In the genomic region with DNA sequence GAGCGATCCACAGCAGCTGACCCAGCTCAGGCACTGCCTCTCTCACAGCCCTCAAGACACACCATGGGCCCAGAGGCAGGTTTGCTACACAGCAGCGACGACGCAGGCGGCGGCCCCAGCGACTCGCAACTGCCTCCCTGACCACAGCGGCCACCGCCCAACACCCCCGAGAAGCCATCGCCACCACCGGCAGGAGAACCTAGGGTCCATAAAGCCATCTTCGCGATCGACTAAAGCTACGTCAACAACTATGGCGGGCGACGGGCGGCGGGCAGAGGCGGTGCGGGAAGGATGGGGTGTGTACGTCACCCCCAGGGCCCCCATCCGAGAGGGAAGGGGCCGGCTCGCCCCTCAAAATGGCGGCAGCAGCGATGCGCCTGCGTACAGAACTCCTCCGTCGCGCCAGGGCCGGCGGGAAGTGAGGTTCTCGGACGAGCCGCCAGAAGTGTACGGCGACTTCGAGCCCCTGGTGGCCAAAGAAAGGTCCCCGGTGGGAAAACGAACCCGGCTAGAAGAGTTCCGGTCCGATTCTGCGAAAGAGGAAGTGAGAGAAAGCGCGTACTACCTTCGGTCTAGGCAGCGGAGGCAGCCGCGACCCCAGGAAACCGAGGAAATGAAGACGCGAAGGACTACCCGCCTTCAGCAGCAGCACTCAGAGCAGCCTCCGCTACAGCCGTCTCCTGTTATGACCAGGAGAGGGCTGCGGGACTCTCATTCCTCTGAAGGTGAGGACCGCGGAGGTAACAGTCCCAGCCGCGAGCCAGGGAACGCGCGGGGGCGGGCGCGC, we compare ENCODE assay signal across 8 cellular contexts. TPM values are rescaled to one million over a fixed set of nuclear protein-coding genes. Genes with fewer than 3 reads are reported as not detected.
A peak's percentile ranks its signal among the peaks of the same experiment; 100 is the strongest.
DNase-seq lines count a peak whose midpoint lies in the region; ATAC-seq and TF ChIP-seq lines count a peak whose summit lies in the region.

A gene with protein sequence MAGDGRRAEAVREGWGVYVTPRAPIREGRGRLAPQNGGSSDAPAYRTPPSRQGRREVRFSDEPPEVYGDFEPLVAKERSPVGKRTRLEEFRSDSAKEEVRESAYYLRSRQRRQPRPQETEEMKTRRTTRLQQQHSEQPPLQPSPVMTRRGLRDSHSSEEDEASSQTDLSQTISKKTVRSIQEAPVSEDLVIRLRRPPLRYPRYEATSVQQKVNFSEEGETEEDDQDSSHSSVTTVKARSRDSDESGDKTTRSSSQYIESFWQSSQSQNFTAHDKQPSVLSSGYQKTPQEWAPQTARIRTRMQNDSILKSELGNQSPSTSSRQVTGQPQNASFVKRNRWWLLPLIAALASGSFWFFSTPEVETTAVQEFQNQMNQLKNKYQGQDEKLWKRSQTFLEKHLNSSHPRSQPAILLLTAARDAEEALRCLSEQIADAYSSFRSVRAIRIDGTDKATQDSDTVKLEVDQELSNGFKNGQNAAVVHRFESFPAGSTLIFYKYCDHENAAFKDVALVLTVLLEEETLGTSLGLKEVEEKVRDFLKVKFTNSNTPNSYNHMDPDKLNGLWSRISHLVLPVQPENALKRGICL (plus strand): TSS at position 33 of the 787 bp plus-strand sequence. CDS start 218 bp downstream, at position 251.

- H3K4me3 Mint-ChIP-seq in chondrocyte (ENCODE audit: unreplicated experiment): peak within 1 kb of the TSS; percentile 93

- H3K27me3 ChIP-seq in BJ (ENCODE audit: control insufficient read depth, insufficient read depth, low read length) (no peaks in the 10 kb centered on the region), kidney epithelial cell (ENCODE audit: control insufficient read depth, insufficient read depth, low read length) (no peaks in the 10 kb centered on the region)

- H3K36me3 ChIP-seq in BJ (ENCODE audit: control insufficient read depth, insufficient read depth, low read length) (peaks cover 1% of the 10 kb centered on the region; the same call in 1 of the 2 replicates), kidney epithelial cell (ENCODE audit: control insufficient read depth, insufficient read depth, low read length) (no peaks in the 10 kb centered on the region)

- H3K27me3 Mint-ChIP-seq in chondrocyte (ENCODE audit: low read depth): no peaks in the 10 kb centered on the region

- TF ChIP-seq CTCF in BJ (IDR thresholded peaks at IDR 0.05; ENCODE audit: insufficient read depth, low read depth, low read length) (peak; percentile 56), chondrocyte (IDR thresholded peaks at IDR 0.05) (peak; percentile 69), kidney epithelial cell (IDR thresholded peaks at IDR 0.05; ENCODE audit: insufficient read depth, low read length, poor library complexity, severe bottlenecking) (peak; percentile 26)

- ATAC-seq in HG03442 (IDR thresholded peaks at IDR 0.05; ENCODE audit: unreplicated experiment): peak; percentile 69

- CTCF ChIA-PET in BJ (lab: Yijun Ruan, JAX): interaction anchor here (0.8 to 1.7 kb wide), 5 partner anchors 8 to 298 kb away, joined by 3 to 6 read pairs (median 4); no protein-coding TSS in a partner anchor

- H3K27ac Mint-ChIP-seq in chondrocyte (ENCODE audit: unreplicated experiment): peak within 1 kb of the TSS; percentile 100

- DNase-seq in BJ (ENCODE audit: low read depth) (peak; percentile 86), GM19238 (ENCODE audit: insufficient read length, low spot score) (peak; percentile 73), NCI-H510A treated with DMSO at 0.1 percent for 48 hours (lab: John Stamatoyannopoulos, UW) (peak; percentile 93), chondrocyte (ENCODE audit: low spot score) (peak; percentile 99), kidney epithelial cell (ENCODE audit: low read depth) (peak; percentile 82)
- peak; percentile 93 to 94 for DNase-seq in activated CD4-positive, alpha-beta T cell treated with anti-CD3 and anti-CD28 coated beads for 24 hours (ENCODE audit: low read depth in 2 of 2)
- peak; percentile 95 for DNase-seq in stimulated activated CD4-positive, alpha-beta T cell treated with anti-CD3 and anti-CD28 coated beads, Interleukin-15, amount 100 ng/mL, for 48 hours (ENCODE audit: low read depth in 2 of 2)

- no peaks in the 10 kb centered on the region for H3K9me3 Mint-ChIP-seq in chondrocyte (ENCODE audit: low read depth)

- H3K4me3 ChIP-seq in BJ (ENCODE audit: low read depth, low read length) (peak within 1 kb of the TSS; percentile 73), kidney epithelial cell (ENCODE audit: low read depth, low read length) (peak within 1 kb of the TSS; percentile 89)

- peaks cover 2% of the 10 kb centered on the region for H3K36me3 Mint-ChIP-seq in chondrocyte (ENCODE audit: low read depth)

- POLR2A ChIA-PET in BJ (lab: Charles Lee): interaction anchor here (0.6 to 0.7 kb wide), 5 partner anchors 13 to 285 kb away, joined by 3 to 6 read pairs (median 4); no protein-coding TSS in a partner anchor

- peaks cover 44% of the 10 kb centered on the region for H3K4me1 Mint-ChIP-seq in chondrocyte (ENCODE audit: low read depth)

RNA-seq across cellular contexts. Expression of the gene that starts here (rescaled TPM):
- 16.4 and 35.1 TPM in 2 replicates for polyA plus RNA-seq in BJ (2011; rRNA removed)
- polyA minus RNA-seq in BJ (2011; rRNA and poly(A)+ RNA removed): 12.9 and 13.5 TPM in 2 replicates
- total RNA-seq in chondrocyte: 42.1 to 61.2 TPM (median 42.6 TPM) in 3 replicates
- 43.0 and 49.2 TPM in 2 replicates for total RNA-seq in kidney epithelial cell

Comparison
In these comparisons a context has a peak if more than half of its experiments do, and no peak if none do; other contexts are left out.
1. Peak in every context shown above with its lines: DNase-seq, ATAC-seq and H3K4me3 ChIP-seq.